Comparison of ENCODE assay signal across 18 cellular contexts in the genomic region with DNA sequence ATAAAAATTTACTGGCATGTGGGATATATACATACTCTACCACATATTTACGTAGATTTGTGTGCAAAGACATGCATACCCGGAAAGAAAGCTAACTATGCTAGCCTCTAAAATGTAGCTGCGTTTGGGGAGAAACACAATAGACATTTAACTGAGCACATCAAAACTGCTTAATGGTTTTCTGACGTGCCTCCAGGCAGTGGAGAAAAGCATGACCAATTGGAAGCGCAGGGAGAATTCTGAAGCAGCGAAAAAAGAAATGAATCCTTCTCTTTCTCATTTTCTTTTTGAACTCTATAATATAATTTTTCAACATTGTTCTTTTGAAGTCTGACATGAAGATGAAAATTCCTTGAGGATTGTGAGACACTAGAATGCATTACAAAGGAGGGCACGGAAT.
DNase-seq lines count a peak whose midpoint lies in the region; ATAC-seq, FAIRE-seq and TF ChIP-seq lines count a peak whose summit lies in the region.
"Had no signal": no experiment of that assay in that cellular context is flagged by ENCODE, and none has a peak within 500 bp of the region (broad histone marks: within the 10 kb centered on the region; RNA-seq: fewer than 3 reads in every experiment).

No MANE protein-coding gene starts in this region.

- in situ Hi-C loops in K562 (cut with MboI) = no loop called here

- no peaks in the 10 kb centered on the region for H3F3A ChIP-seq in GM23338 (replicated peaks; ENCODE audit: low read depth)

- no peak for ATAC-seq in GM23338
- ATAC-seq in K562 = no peak
- ATAC-seq: CD8-positive, alpha-beta T cell; GM12878; HepG2 had no signal

- H3K4me1 ChIP-seq in GM23338 (ENCODE audit: insufficient read depth) (peaks cover 9% of the 10 kb centered on the region), K562 (replicated peaks in 1 of 2; ENCODE audit: control insufficient read depth in 2 of 2, insufficient read depth in 2 of 2, low read length in 2 of 2) (peaks cover 0 to 7% of the 10 kb centered on the region in 2 experiments; a peak in 3 of 5 replicates), hepatocyte (ENCODE audit: insufficient read depth) (peaks cover 7% of the 10 kb centered on the region)

- H3K27ac ChIP-seq in GM23338 (ENCODE audit: low read depth) = no peak overlapping the region
- H3K27ac ChIP-seq in K562 (ENCODE audit: extremely low read depth, low read depth, low read length) = no peak overlapping the region
- peak overlapping the region; percentile 1 for H3K27ac ChIP-seq in hepatocyte
- H3K27ac ChIP-seq: GM23248 had no signal

- H3K9me1 ChIP-seq in K562 (ENCODE audit: control insufficient read depth, insufficient read depth, low read length) = no peaks in the 10 kb centered on the region

- H2AFZ ChIP-seq in GM23338 = peak overlapping the region; percentile 81; the same call in 1 of the 2 replicates
- peak overlapping the region; percentile 83 for H2AFZ ChIP-seq in K562 (ENCODE audit: low read depth, low read length)
- H2AFZ ChIP-seq in hepatocyte = no peak overlapping the region
- H2AFZ ChIP-seq: GM23248 had no signal

- intact Hi-C loops in K562 (cut with micrococcal nuclease) = no loop called here
- intact Hi-C loops in activated T-helper 1 cell treated with anti-CD3 and anti-CD28 coated beads, Interleukin-12 subunit alpha, Interleukin-12 subunit beta, Interleukin-2, Interleukin-4 antibody, amounts not matched to agents 30 ng/mL and 10 ng/mL and 1 ng/mL, durations not matched to agents 14 hours and 24 hours and 36 hours (cut with micrococcal nuclease) = no loop called here

- CTCF ChIA-PET in K562 (lab: Yijun Ruan, JAX; ENCODE audit: low intra/inter-chr PET ratio) = no interaction called here

- TF ChIP-seq POLR2A in K562 (conservative IDR thresholded peaks at IDR 0.05) = no peak

- H3K4me3 ChIP-seq in GM23338 (no peak overlapping the region), K562 (no peak overlapping the region), hepatocyte (no peak overlapping the region)
- H3K4me3 ChIP-seq: GM12878, GM23248 had no signal

- H3K79me2 ChIP-seq in GM23338 (replicated peaks; ENCODE audit: insufficient read depth) = no peaks in the 10 kb centered on the region
- no peaks in the 10 kb centered on the region for H3K79me2 ChIP-seq in K562 (ENCODE audit: control insufficient read depth, insufficient read depth, low read length)
- H3K79me2 ChIP-seq in hepatocyte = no peaks in the 10 kb centered on the region

- H3K4me3 Mint-ChIP-seq in GM23338 (no peak overlapping the region), type B pancreatic cell (peak overlapping the region; percentile 13)
- H3K4me3 Mint-ChIP-seq in activated T-helper 1 cell treated with anti-CD3 and anti-CD28 coated beads, Interleukin-12 subunit alpha, Interleukin-12 subunit beta, Interleukin-2, Interleukin-4 antibody, amounts not matched to agents 30 ng/mL and 10 ng/mL and 1 ng/mL, durations not matched to agents 14 hours and 24 hours and 36 hours = no peak overlapping the region
- H3K4me3 Mint-ChIP-seq: CD14-positive monocyte; CD8-positive, alpha-beta T cell had no signal

- H3K4me2 ChIP-seq in GM23338 (no peak overlapping the region), K562 (ENCODE audit: insufficient read depth, low read length) (0 out of 2 replicates have a peak overlapping the region, but pooled peaks have one; percentile 11), hepatocyte (no peak overlapping the region)

- H3K4me1 Mint-ChIP-seq in GM23338 (peaks cover 18% of the 10 kb centered on the region), type B pancreatic cell (ENCODE audit: unreplicated experiment) (peaks cover 42% of the 10 kb centered on the region)
- H3K4me1 Mint-ChIP-seq in activated T-helper 1 cell treated with anti-CD3 and anti-CD28 coated beads, Interleukin-12 subunit alpha, Interleukin-12 subunit beta, Interleukin-2, Interleukin-4 antibody, amounts not matched to agents 30 ng/mL and 10 ng/mL and 1 ng/mL, durations not matched to agents 14 hours and 24 hours and 36 hours (ENCODE audit: low read depth) = no peaks in the 10 kb centered on the region
- H3K4me1 Mint-ChIP-seq: CD14-positive monocyte had no signal

- DNase-seq in GM23338 (ENCODE audit: low spot score) = no peak
- no peak for DNase-seq in K562 (ENCODE audit: extremely low read depth in 1 of 4, low spot score in 3 of 4)
- DNase-seq in hepatocyte (ENCODE audit: low spot score) = no peak
- DNase-seq in type B pancreatic cell (ENCODE audit: extremely low spot score, unreplicated experiment) = no peak
- no peak for DNase-seq in MV-4-11 (lab: John Stamatoyannopoulos, UW)
- DNase-seq in hippocampal formation (lab: John Stamatoyannopoulos, UW) = no peak
- DNase-seq in activated T-helper 1 cell treated with anti-CD3 and anti-CD28 coated beads, Interleukin-12 subunit alpha, Interleukin-12 subunit beta, Interleukin-2, Interleukin-4 antibody, amounts not matched to agents 30 ng/mL and 10 ng/mL and 1 ng/mL, durations not matched to agents 14 hours and 24 hours and 36 hours (ENCODE audit: low spot score) = no peak
- DNase-seq: Calu3; CD8-positive, alpha-beta T cell; DMS 273 treated with DMSO at 0.1 percent for 48 hours; GM23248; H7 had no signal

- WGBS in K562 (ENCODE audit: insufficient coverage, low coverage, missing lambda C conversion rate) = 14% methylated on average over 7 of the region's 7 CpGs
- 50% methylated on average over 7 of the region's 7 CpGs for WGBS in hepatocyte (ENCODE audit: low lambda C conversion rate, missing lambda C conversion rate)

- H3K27me3 ChIP-seq in GM23338 (ENCODE audit: insufficient read depth) (no peaks in the 10 kb centered on the region), K562 (ENCODE audit: control insufficient read depth in 2 of 2, insufficient read depth in 2 of 2, low read length in 2 of 2) (peaks cover 0 to 7% of the 10 kb centered on the region in 2 experiments; a peak in 2 of 5 replicates), hepatocyte (no peaks in the 10 kb centered on the region)

- H4K20me1 ChIP-seq in GM23338 (replicated peaks; ENCODE audit: insufficient read depth) = no peaks in the 10 kb centered on the region
- H4K20me1 ChIP-seq in K562 (replicated peaks; ENCODE audit: control insufficient read depth, insufficient read depth, low read length) = no peaks in the 10 kb centered on the region
- H4K20me1 ChIP-seq in hepatocyte (ENCODE audit: insufficient read depth, poor library complexity, severe bottlenecking) = no peaks in the 10 kb centered on the region

- H3K9me3 ChIP-seq in K562 (replicated peaks; ENCODE audit: control insufficient read depth, insufficient read depth, low read depth, low read length) = no peaks in the 10 kb centered on the region; the same call in 1 of the 2 replicates
- H3K9me3 ChIP-seq in hepatocyte (ENCODE audit: low read depth) = no peaks in the 10 kb centered on the region

- TF ChIP-seq EP300 in K562 (IDR thresholded peaks at IDR 0.05; ENCODE audit: low read length) = no peak

- TF ChIP-seq RAD21 in K562 (CRISPR knock-in tag; conservative IDR thresholded peaks at IDR 0.05 in 1 of 2, IDR thresholded peaks at IDR 0.05 in 1 of 2) = no peak

- TF ChIP-seq CTCF in GM23338 (conservative IDR thresholded peaks at IDR 0.05; ENCODE audit: low read depth in 2 of 2) (no peak), K562 (IDR thresholded peaks at IDR 0.05 in 2 of 3, conservative IDR thresholded peaks at IDR 0.05 in 1 of 3; ENCODE audit: insufficient read depth in 2 of 3, low read depth in 1 of 3, low read length in 3 of 3) (no peak), hepatocyte (IDR thresholded peaks at IDR 0.05; ENCODE audit: poor library complexity) (no peak), type B pancreatic cell (conservative IDR thresholded peaks at IDR 0.05) (no peak)

- no TSS peak for BruUV-seq in K562 (replicated peaks; lab: Mats Ljungman, UMichigan)

- no peak for FAIRE-seq in K562 (lab: Jason Lieb, UNC)
- FAIRE-seq: A204.1, GM12878, GM18507, HepG2, HTR-8/SVneo had no signal

- no peak overlapping the region for H3K9ac ChIP-seq in K562 (ENCODE audit: insufficient read depth in 1 of 2, low read depth in 2 of 2, low read length in 2 of 2)
- H3K9ac ChIP-seq: GM23248 had no signal

- no peaks in the 10 kb centered on the region; the same call in 2 of the 3 replicates for H3K36me3 Mint-ChIP-seq in GM23338 (ENCODE audit: low read depth)
- no peaks in the 10 kb centered on the region for H3K36me3 Mint-ChIP-seq in type B pancreatic cell
- H3K36me3 Mint-ChIP-seq in activated T-helper 1 cell treated with anti-CD3 and anti-CD28 coated beads, Interleukin-12 subunit alpha, Interleukin-12 subunit beta, Interleukin-2, Interleukin-4 antibody, amounts not matched to agents 30 ng/mL and 10 ng/mL and 1 ng/mL, durations not matched to agents 14 hours and 24 hours and 36 hours (ENCODE audit: low read depth) = no peaks in the 10 kb centered on the region
- H3K36me3 Mint-ChIP-seq: CD14-positive monocyte; CD8-positive, alpha-beta T cell had no signal

- POLR2A ChIA-PET in K562 (lab: Yijun Ruan, JAX) = no interaction called here

- 0 out of 2 replicates have a peak, but pooled peaks cover 5% of the 10 kb centered on the region for H3K9me2 ChIP-seq in GM23338 (ENCODE audit: insufficient read depth)
- H3K9me2 ChIP-seq in hepatocyte (replicated peaks; ENCODE audit: insufficient read depth) = no peaks in the 10 kb centered on the region

- H3K27ac Mint-ChIP-seq in GM23338 (no peak overlapping the region), type B pancreatic cell (no peak overlapping the region)
- H3K27ac Mint-ChIP-seq in activated T-helper 1 cell treated with anti-CD3 and anti-CD28 coated beads, Interleukin-12 subunit alpha, Interleukin-12 subunit beta, Interleukin-2, Interleukin-4 antibody, amounts not matched to agents 30 ng/mL and 10 ng/mL and 1 ng/mL, durations not matched to agents 14 hours and 24 hours and 36 hours = no peak overlapping the region
- H3K27ac Mint-ChIP-seq: CD14-positive monocyte; CD8-positive, alpha-beta T cell had no signal

- peaks cover 8% of the 10 kb centered on the region; the same call in 1 of the 3 replicates for H3K9me3 Mint-ChIP-seq in GM23338
- H3K9me3 Mint-ChIP-seq in type B pancreatic cell = peaks cover 4% of the 10 kb centered on the region
- no peaks in the 10 kb centered on the region for H3K9me3 Mint-ChIP-seq in activated T-helper 1 cell treated with anti-CD3 and anti-CD28 coated beads, Interleukin-12 subunit alpha, Interleukin-12 subunit beta, Interleukin-2, Interleukin-4 antibody, amounts not matched to agents 30 ng/mL and 10 ng/mL and 1 ng/mL, durations not matched to agents 14 hours and 24 hours and 36 hours
- H3K9me3 Mint-ChIP-seq: CD8-positive, alpha-beta T cell had no signal

- H3K36me3 ChIP-seq in GM23338 (ENCODE audit: insufficient read depth) (no peaks in the 10 kb centered on the region), K562 (ENCODE audit: control insufficient read depth, insufficient read depth, low read length) (no peaks in the 10 kb centered on the region), hepatocyte (replicated peaks; ENCODE audit: insufficient read depth, low read depth) (no peaks in the 10 kb centered on the region)

- peaks cover 2% of the 10 kb centered on the region for H3K27me3 Mint-ChIP-seq in GM23338 (ENCODE audit: insufficient read depth, low read depth, poor library complexity)
- peaks cover 6% of the 10 kb centered on the region for H3K27me3 Mint-ChIP-seq in type B pancreatic cell
- no peaks in the 10 kb centered on the region for H3K27me3 Mint-ChIP-seq in activated T-helper 1 cell treated with anti-CD3 and anti-CD28 coated beads, Interleukin-12 subunit alpha, Interleukin-12 subunit beta, Interleukin-2, Interleukin-4 antibody, amounts not matched to agents 30 ng/mL and 10 ng/mL and 1 ng/mL, durations not matched to agents 14 hours and 24 hours and 36 hours (ENCODE audit: insufficient read depth)
